ENCODE assay signal across 21 cellular contexts in genomic region chr5:135355182-135355581, GRCh38. TPM values are rescaled to one million over a fixed set of nuclear protein-coding genes. Genes with fewer than 3 reads are reported as not detected.
DNase-seq lines count a peak whose midpoint lies in the region; ATAC-seq and TF ChIP-seq lines count a peak whose summit lies in the region.
"Had no signal": no experiment of that assay in that cellular context is flagged by ENCODE, and none has a peak within 500 bp of the region (broad histone marks: within the 10 kb centered on the region; RNA-seq: fewer than 3 reads in every experiment).

No MANE protein-coding gene starts in this region.

- peak overlapping the region; percentile 12; the same call in 1 of the 3 replicates for H2BK15ac ChIP-seq in IMR-90 (ENCODE audit: low read depth, low read length)

- peak overlapping the region; percentile 49 for H3K4ac ChIP-seq in IMR-90 (ENCODE audit: low read depth, low read length)

- peak overlapping the region; percentile 40; the same call in 1 of the 2 replicates for H4K91ac ChIP-seq in IMR-90 (ENCODE audit: insufficient read depth, low read depth, low read length)

- H3K4me2 ChIP-seq in SK-N-SH (0 out of 2 replicates have a peak overlapping the region, but pooled peaks have one; percentile 22), IMR-90 (ENCODE audit: low read depth, low read length) (no peak overlapping the region), skeletal muscle satellite cell (ENCODE audit: low read length) (no peak overlapping the region)
- H3K4me2 ChIP-seq: neural progenitor cell had no signal

- H3K18ac ChIP-seq in IMR-90 (ENCODE audit: low read depth, low read length): peak overlapping the region; percentile 91; the same call in 1 of the 2 replicates

- no peak for TF ChIP-seq EP300 in SK-N-SH (IDR thresholded peaks at IDR 0.05; ENCODE audit: borderline replicate concordance in 1 of 2, low read depth in 1 of 2, low read length in 1 of 2)
- TF ChIP-seq EP300 in esophagus muscularis mucosa (IDR thresholded peaks at IDR 0.05): no peak

- H2AFZ ChIP-seq in SK-N-SH (ENCODE audit: low read depth) (no peak overlapping the region), IMR-90 (replicated peaks; ENCODE audit: low read length, poor library complexity) (no peak overlapping the region)
- H2AFZ ChIP-seq: neural progenitor cell had no signal

- H3K27me3 ChIP-seq in SK-N-SH (ENCODE audit: insufficient read depth): no peaks in the 10 kb centered on the region
- H3K27me3 ChIP-seq in IMR-90 (ENCODE audit: control insufficient read depth, insufficient read depth, low read length): no peaks in the 10 kb centered on the region
- H3K27me3 ChIP-seq in esophagus muscularis mucosa: no peaks in the 10 kb centered on the region
- no peaks in the 10 kb centered on the region for H3K27me3 ChIP-seq in skeletal muscle satellite cell (ENCODE audit: control insufficient read depth, insufficient read depth, low read length)
- H3K27me3 ChIP-seq: foreskin keratinocyte, neural progenitor cell had no signal

- H4K8ac ChIP-seq in IMR-90 (ENCODE audit: low read depth in 2 of 2, low read length in 2 of 2): no peak overlapping the region; a peak in 1 of 4 replicates

- H4K20me1 ChIP-seq in SK-N-SH (ENCODE audit: insufficient read depth): peaks cover 19% of the 10 kb centered on the region
- H4K20me1 ChIP-seq in IMR-90 (ENCODE audit: insufficient read depth, low read length): peaks cover 31% of the 10 kb centered on the region

- no peak overlapping the region for H3K23ac ChIP-seq in IMR-90 (ENCODE audit: low read depth, low read length)

- BruUV-seq in IMR-90 (replicated peaks; lab: Mats Ljungman, UMichigan): no TSS peak

- TF ChIP-seq RAD21 in SK-N-SH (IDR thresholded peaks at IDR 0.05; ENCODE audit: low read length): no peak
- TF ChIP-seq RAD21 in IMR-90 (IDR thresholded peaks at IDR 0.05; ENCODE audit: low read length): no peak

- peak overlapping the region; percentile 42 for H2BK120ac ChIP-seq in IMR-90 (ENCODE audit: low read depth, low read length)

- no peaks in the 10 kb centered on the region for H3K9me2 ChIP-seq in SK-N-SH

- ATAC-seq in SK-N-SH treated with all-trans-retinoic acid at 6 μM for 48 hours (no peak), IMR-90 (ENCODE audit: low read depth) (peak; percentile 13; the same call in 1 of the 2 replicates), HG03442 (IDR thresholded peaks at IDR 0.05; ENCODE audit: unreplicated experiment) (no peak)
- ATAC-seq: foreskin keratinocyte had no signal

- CTCF ChIA-PET in SK-N-SH (lab: Yijun Ruan, JAX) (interaction anchor here (1.7 kb wide), 1 partner anchor 71 kb away, joined by 4 read pairs; no protein-coding TSS in a partner anchor), IMR-90 (lab: Yijun Ruan, JAX) (interaction anchor here (1.0 to 1.1 kb wide), 2 partner anchors 10 to 114 kb away, joined by 3 read pairs; no protein-coding TSS in a partner anchor)

- H3K9me3 ChIP-seq in SK-N-SH (no peaks in the 10 kb centered on the region), IMR-90 (ENCODE audit: control insufficient read depth, insufficient read depth, low read length) (no peaks in the 10 kb centered on the region), esophagus muscularis mucosa (no peaks in the 10 kb centered on the region), skeletal muscle satellite cell (replicated peaks; ENCODE audit: low read length) (no peaks in the 10 kb centered on the region)
- H3K9me3 ChIP-seq: psoas muscle had no signal

- no peak overlapping the region for H3K9ac ChIP-seq in SK-N-SH
- no peak overlapping the region for H3K9ac ChIP-seq in IMR-90 (ENCODE audit: low read depth, low read length)
- peak overlapping the region; percentile 29 for H3K9ac ChIP-seq in skeletal muscle satellite cell (ENCODE audit: low read depth, low read length)
- H3K9ac ChIP-seq: neural progenitor cell had no signal

- peaks cover 28% of the 10 kb centered on the region; the same call in 1 of the 2 replicates for H3K79me2 ChIP-seq in SK-N-SH (ENCODE audit: insufficient read depth)

- dilution Hi-C loops in IMR-90 (cut with HindIII; ENCODE audit: low sequenced_read_pairs, unreplicated experiment): no loop called here

- in situ Hi-C loops in IMR-90 (cut with MboI; ENCODE audit: low sequenced_read_pairs): no loop called here

- intact Hi-C loops in IMR-90 (cut with micrococcal nuclease) (loop anchor here (2.0 to 10.0 kb wide), 3 partner anchors 38 to 200 kb away; no protein-coding TSS in a partner anchor), esophagus muscularis mucosa (cut with DNase I) (no loop called here)

- H3K4me3 ChIP-seq in SK-N-SH (ENCODE audit: low read depth in 2 of 2, low read length in 1 of 2) (no peak overlapping the region), IMR-90 (ENCODE audit: insufficient read depth, low read depth, low read length) (no peak overlapping the region), esophagus muscularis mucosa (no peak overlapping the region), skeletal muscle satellite cell (ENCODE audit: low read length) (no peak overlapping the region)
- H3K4me3 ChIP-seq: neural progenitor cell, psoas muscle had no signal

- TF ChIP-seq POLR2A in IMR-90 (IDR thresholded peaks at IDR 0.05; ENCODE audit: low read depth, low read length) (no peak), esophagus muscularis mucosa (IDR thresholded peaks at IDR 0.05; ENCODE audit: low read depth) (no peak)

- WGBS in SK-N-SH (ENCODE audit: low lambda C conversion rate): 100% methylated on average over 1 of the region's 1 CpG
- WGBS in IMR-90 (ENCODE audit: extremely low coverage in 2 of 2, insufficient read length in 1 of 2), 2 experiments: no CpG with 5 or more reads among the region's 1 CpG
- 88% methylated on average over 1 of the region's 1 CpG for WGBS in esophagus muscularis mucosa

- H2AK9ac ChIP-seq in IMR-90 (replicated peaks; ENCODE audit: low read depth, low read length, poor library complexity): no peak overlapping the region

- POLR2A ChIA-PET in SK-N-SH (lab: Yijun Ruan, JAX) (interaction anchor here (1.9 kb wide), 1 partner anchor 22 kb away, joined by 4 read pairs; no protein-coding TSS in a partner anchor), IMR-90 (lab: Charles Lee; ENCODE audit: unreplicated experiment) (no interaction called here)

- H3K9me1 ChIP-seq in IMR-90 (ENCODE audit: insufficient read depth, low read length): peaks cover 65% of the 10 kb centered on the region

- peak overlapping the region; percentile 37; the same call in 1 of the 2 replicates for H2AK5ac ChIP-seq in IMR-90 (ENCODE audit: low read depth, low read length)

- H3K27ac ChIP-seq in SK-N-SH (ENCODE audit: low read depth in 2 of 2, low read length in 1 of 2) (peak overlapping the region; percentile 34 to 76; a peak in 3 of 4 replicates), IMR-90 (ENCODE audit: insufficient read depth, low read length) (no peak overlapping the region), esophagus muscularis mucosa (replicated peaks in 1 of 4) (peak overlapping the region; percentile 55 to 81 (median 74))
- H3K27ac ChIP-seq: 22Rv1, foreskin keratinocyte, neural progenitor cell, psoas muscle had no signal

- H3K56ac ChIP-seq in IMR-90 (ENCODE audit: extremely low read depth, insufficient read depth, low read length): no peak overlapping the region

- H2BK20ac ChIP-seq in IMR-90 (ENCODE audit: low read depth, low read length): no peak overlapping the region

- peak overlapping the region; percentile 27; the same call in 1 of the 2 replicates for H3K14ac ChIP-seq in IMR-90 (replicated peaks; ENCODE audit: low read depth, low read length)

- H3F3A ChIP-seq in SK-N-SH (replicated peaks; ENCODE audit: insufficient read depth): peaks cover 13% of the 10 kb centered on the region

- H3K36me3 ChIP-seq in SK-N-SH (replicated peaks in 1 of 2; ENCODE audit: control insufficient read depth in 1 of 2, insufficient read depth in 2 of 2, low read length in 1 of 2): peaks cover 24 to 51% of the 10 kb centered on the region in 2 experiments
- peaks cover 22% of the 10 kb centered on the region for H3K36me3 ChIP-seq in IMR-90 (ENCODE audit: control insufficient read depth, insufficient read depth, low read length)
- peaks cover 4 to 42% (median 28%) of the 10 kb centered on the region in 4 donors for H3K36me3 ChIP-seq in esophagus muscularis mucosa
- peaks cover 42% of the 10 kb centered on the region for H3K36me3 ChIP-seq in skeletal muscle satellite cell (ENCODE audit: insufficient read depth, low read length)
- H3K36me3 ChIP-seq: neural progenitor cell had no signal

- peak overlapping the region; percentile 1; the same call in 1 of the 2 replicates for H4K5ac ChIP-seq in IMR-90 (ENCODE audit: low read depth, low read length)

- peak overlapping the region; percentile 33 for H2BK5ac ChIP-seq in IMR-90 (ENCODE audit: low read depth, low read length, poor library complexity, severe bottlenecking)

- DNase-seq in SK-N-SH (no peak), IMR-90 (peak; percentile 53), esophagus muscularis mucosa (ENCODE audit: extremely low spot score) (no peak), retina (no peak), COLO668 (lab: John Stamatoyannopoulos, UW; ENCODE audit: unreplicated experiment) (no peak)
- DNase-seq: activated CD4-positive, alpha-beta T cell treated with anti-CD3 and anti-CD28 coated beads, Interleukin-2, amount 50 U/mL, for 48 hours; activated CD4-positive, CD25-positive, alpha-beta regulatory T cell; Calu3; foreskin keratinocyte; KG1; MV-4-11; NCI-H187 treated with DMSO at 0.1 percent for 48 hours; psoas muscle; stimulated activated CD4-positive, alpha-beta T cell treated with anti-CD3 and anti-CD28 coated beads, Interleukin-4, amount 100 ng/mL, for 24 hours; stimulated activated naive CD4-positive, alpha-beta T cell treated with Interleukin-2 at 50 U/mL for 16 hours; trophoblast cell had no signal

- TF ChIP-seq CTCF in SK-N-SH (IDR thresholded peaks at IDR 0.05) (no peak), IMR-90 (conservative IDR thresholded peaks at IDR 0.05; ENCODE audit: low read depth, low read length) (no peak), esophagus muscularis mucosa (IDR thresholded peaks at IDR 0.05) (no peak)

- peaks cover 36 to 84% of the 10 kb centered on the region in 2 experiments for H3K79me1 ChIP-seq in IMR-90 (ENCODE audit: low read depth in 1 of 2, low read length in 2 of 2)

- H3K4me1 ChIP-seq in SK-N-SH (ENCODE audit: control insufficient read depth in 1 of 2, insufficient read depth in 2 of 2, low read depth in 1 of 2, low read length in 1 of 2): peaks cover 26 to 50% of the 10 kb centered on the region in 2 experiments
- H3K4me1 ChIP-seq in IMR-90 (ENCODE audit: control insufficient read depth, insufficient read depth, low read length): peaks cover 51% of the 10 kb centered on the region
- peaks cover 47 to 53% (median 50%) of the 10 kb centered on the region in 4 donors for H3K4me1 ChIP-seq in esophagus muscularis mucosa
- H3K4me1 ChIP-seq in skeletal muscle satellite cell (ENCODE audit: control insufficient read depth, insufficient read depth, low read length): peaks cover 44% of the 10 kb centered on the region
- H3K4me1 ChIP-seq: foreskin keratinocyte, neural progenitor cell had no signal

RNA-seq across cellular contexts. Expression of gene MACROH2A1, which starts 43.8 kb away (rescaled TPM):
- 146 and 165 TPM in 2 replicates for polyA plus RNA-seq in SK-N-SH (2012; rRNA removed)
- polyA plus RNA-seq in SK-N-SH (2012; cell fraction: cytosol; rRNA removed): 96.4 and 128 TPM in 2 replicates
- 251 and 315 TPM in 2 replicates for polyA plus RNA-seq in SK-N-SH (2012; cell fraction: nucleus; rRNA removed)
- total RNA-seq in IMR-90 (2012; rRNA removed): 126 and 141 TPM in 2 replicates
- 122 and 132 TPM in 2 replicates for polyA plus RNA-seq in IMR-90 (2012; rRNA removed)
- 111 and 126 TPM in 2 replicates for polyA plus RNA-seq in IMR-90 (2012; cell fraction: cytosol; rRNA removed)
- polyA plus RNA-seq in IMR-90 (2012; cell fraction: nucleus; rRNA removed; ENCODE audit: low replicate concordance): 211 and 389 TPM in 2 replicates
- 100 to 1,000 TPM; 144 to 152 (median 149) TPM for total RNA-seq in esophagus muscularis mucosa
- 123 and 144 TPM in 2 replicates for total RNA-seq in skeletal muscle satellite cell (2012; rRNA removed)
